Comparison of ENCODE assay signal across 7 cellular contexts in the genomic region with DNA sequence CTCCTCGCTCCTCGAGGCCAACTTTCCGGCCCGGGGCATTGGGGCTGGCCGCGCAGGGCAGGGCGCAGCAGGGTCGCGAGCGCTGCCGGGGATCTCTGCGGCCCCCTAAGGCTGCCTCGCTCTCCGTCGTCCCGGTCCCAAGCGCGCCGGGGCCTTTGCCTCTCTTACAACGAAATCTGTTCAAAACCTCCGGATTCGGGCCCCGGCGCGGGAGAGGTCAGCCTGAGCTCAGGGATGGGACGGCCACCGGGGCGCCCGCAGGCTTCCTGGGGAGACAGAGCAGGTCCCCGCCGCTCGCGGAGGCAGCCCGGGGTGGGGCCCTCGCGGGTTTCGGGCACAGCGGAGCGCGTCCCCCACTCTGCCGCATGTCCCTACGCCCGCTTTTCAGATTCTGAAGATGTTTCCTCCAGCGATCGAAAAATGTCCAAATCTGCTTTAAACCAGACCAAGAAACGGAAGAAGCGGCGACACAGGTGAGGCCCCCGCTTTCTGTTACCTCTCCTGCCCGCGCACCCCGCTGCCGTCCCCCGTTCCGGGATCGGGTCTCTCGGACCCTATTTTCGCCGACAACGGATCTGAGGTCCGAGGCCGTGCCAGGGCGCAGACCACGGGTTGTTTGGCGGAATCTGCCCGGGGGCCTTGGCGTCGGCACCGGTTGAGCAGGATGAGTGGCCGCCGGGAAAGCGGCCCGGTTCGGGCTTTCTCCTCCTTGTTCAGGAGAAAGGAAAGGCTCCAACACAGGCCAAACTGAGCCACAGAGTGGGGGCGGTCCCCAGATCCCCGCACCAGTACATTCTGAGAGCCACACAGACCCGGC. TPM values are rescaled to one million over a fixed set of nuclear protein-coding genes. Genes with fewer than 3 reads are reported as not detected.
A peak's percentile ranks its signal among the peaks of the same experiment; 100 is the strongest.
DNase-seq lines count a peak whose midpoint lies in the region; ATAC-seq, FAIRE-seq and TF ChIP-seq lines count a peak whose summit lies in the region.

No MANE protein-coding gene starts in this region.

- H3K9me3 Mint-ChIP-seq in activated T-helper 17 cell treated with anti-CD3 and anti-CD28 coated beads, Interleukin-2, amount 50 U/mL, for 72 hours: no peaks in the 10 kb centered on the region

- TF ChIP-seq POLR2A in spleen (IDR thresholded peaks at IDR 0.05) (no peak), H54 (IDR thresholded peaks at IDR 0.05; ENCODE audit: low read depth, low read length) (no peak)

- peaks cover 87% of the 10 kb centered on the region for H3K27me3 ChIP-seq in H7 (ENCODE audit: control insufficient read depth, insufficient read depth, low read length)
- H3K27me3 ChIP-seq in iPS-15b (ENCODE audit: control insufficient read depth, insufficient read depth, low read length): peaks cover 84% of the 10 kb centered on the region
- peaks cover 19 to 98% (median 72%) of the 10 kb centered on the region in 7 donors for H3K27me3 ChIP-seq in spleen (replicated peaks in 1 of 7)

- peaks cover 6% of the 10 kb centered on the region for H3K4me1 Mint-ChIP-seq in activated T-helper 17 cell treated with anti-CD3 and anti-CD28 coated beads, Interleukin-2, amount 50 U/mL, for 72 hours

- H3K27me3 Mint-ChIP-seq in activated T-helper 17 cell treated with anti-CD3 and anti-CD28 coated beads, Interleukin-2, amount 50 U/mL, for 72 hours: peaks cover 69% of the 10 kb centered on the region

- DNase-seq in H7 (peak; percentile 86), spleen (no peak), H54 (ENCODE audit: insufficient read length, low spot score) (no peak), HT-29 (ENCODE audit: low spot score) (no peak), RPMI8226 (no peak)

- H3K36me3 Mint-ChIP-seq in activated T-helper 17 cell treated with anti-CD3 and anti-CD28 coated beads, Interleukin-2, amount 50 U/mL, for 72 hours (ENCODE audit: low read depth): peaks cover 9% of the 10 kb centered on the region

- 2 to 4% (median 3%) methylated on average over 30 to 77 of the region's 77 CpGs for WGBS in spleen, 5 donors

- H3K4me1 ChIP-seq in iPS-15b (ENCODE audit: control insufficient read depth, insufficient read depth, low read length): peaks cover 6% of the 10 kb centered on the region
- H3K4me1 ChIP-seq in spleen: peaks cover 13 to 33% (median 28%) of the 10 kb centered on the region in 6 donors

- peak overlapping the region; percentile 32 for H3K9ac ChIP-seq in iPS-15b (ENCODE audit: low read depth, low read length)

- H3K36me3 ChIP-seq in H7 (replicated peaks; ENCODE audit: control insufficient read depth, insufficient read depth, low read length) (no peaks in the 10 kb centered on the region), iPS-15b (ENCODE audit: control insufficient read depth, insufficient read depth, low read length) (no peaks in the 10 kb centered on the region), spleen (no peaks in the 10 kb centered on the region)

- no peak overlapping the region for H3K27ac ChIP-seq in spleen

- FAIRE-seq in H54 (lab: Jason Lieb, UNC): no peak

- H3K9me3 ChIP-seq in iPS-15b (ENCODE audit: control insufficient read depth, insufficient read depth, low read length): no peaks in the 10 kb centered on the region
- no peaks in the 10 kb centered on the region for H3K9me3 ChIP-seq in spleen

- H3K4me3 Mint-ChIP-seq in activated T-helper 17 cell treated with anti-CD3 and anti-CD28 coated beads, Interleukin-2, amount 50 U/mL, for 72 hours: peak overlapping the region; percentile 48

- H3K4me3 ChIP-seq in H7 (ENCODE audit: insufficient read depth, low read depth, low read length): peak overlapping the region; percentile 27; the same call in 1 of the 2 replicates
- peak overlapping the region; percentile 46 for H3K4me3 ChIP-seq in iPS-15b (ENCODE audit: low read depth, low read length)
- peak overlapping the region; percentile 20 to 65 (median 28) for H3K4me3 ChIP-seq in spleen

- TF ChIP-seq CTCF in spleen (IDR thresholded peaks at IDR 0.05 in 8 of 11, conservative IDR thresholded peaks at IDR 0.05 in 3 of 11): no peak

- no peak overlapping the region for H3K27ac Mint-ChIP-seq in activated T-helper 17 cell treated with anti-CD3 and anti-CD28 coated beads, Interleukin-2, amount 50 U/mL, for 72 hours

- ATAC-seq in activated T-helper 17 cell treated with anti-CD3 and anti-CD28 coated beads, Interleukin-2, amount 50 U/mL, for 72 hours (replicated peaks): peak; percentile 28

- intact Hi-C loops in spleen (cut with DNase I; ENCODE audit: low total_unique reads): no loop called here

RNA-seq across cellular contexts. Expression of gene VSX2, which starts 1.8 kb away (rescaled TPM):
- not detected in 2 replicates for total RNA-seq in H7 (2014; rRNA removed; shearing (Covaris generic))
- total RNA-seq in activated T-helper 17 cell treated with anti-CD3 and anti-CD28 coated beads, Interleukin-2, amount 50 U/mL, for 72 hours: not detected
- total RNA-seq in spleen: not detected
- polyA plus RNA-seq in spleen: not detected
- total RNA-seq in HT-29 (2014; rRNA removed; shearing (Covaris generic)): not detected in 2 replicates
